ENCODE assay signal across 30 cellular contexts in genomic region chr7:106820321-106821217, GRCh38. TPM values are rescaled to one million over a fixed set of nuclear protein-coding genes. Genes with fewer than 3 reads are reported as not detected.
DNase-seq lines count a peak whose midpoint lies in the region; ATAC-seq and TF ChIP-seq lines count a peak whose summit lies in the region.
"Had no signal": no experiment of that assay in that cellular context is flagged by ENCODE, and none has a peak within 500 bp of the region (broad histone marks: within the 10 kb centered on the region; RNA-seq: fewer than 3 reads in every experiment).

No MANE protein-coding gene starts in this region.

- H3K9me3 ChIP-seq in right cardiac atrium (ENCODE audit: control insufficient read depth, low read length) (no peaks in the 10 kb centered on the region), gastrocnemius medialis (no peaks in the 10 kb centered on the region)
- H3K9me3 ChIP-seq: BE2C, SJCRH30 had no signal

- no peak for TF ChIP-seq CTCF in gastrocnemius medialis (IDR thresholded peaks at IDR 0.05 in 4 of 5, conservative IDR thresholded peaks at IDR 0.05 in 1 of 5)

- H3K27ac Mint-ChIP-seq in activated T-helper 2 cell treated with anti-CD3 and anti-CD28 coated beads, Interferon-gamma antibody, Interleukin-2, Interleukin-4, amounts not matched to agents 10 μg/mL and 5 μg/mL and 100 μg/mL, durations not matched to agents 14 hours and 24 hours and 36 hours, result no peak overlapping the region
- H3K27ac Mint-ChIP-seq: CD14-positive monocyte; CD8-positive, alpha-beta memory T cell; HFFc6; IgD-negative memory B cell had no signal

- in situ Hi-C loops in gastrocnemius medialis (cut with MboI; ENCODE audit: low sequenced_read_pairs in 4 of 4), result no loop called here

- H3K4me3 ChIP-seq in right cardiac atrium (ENCODE audit: low read length) (no peak overlapping the region), gastrocnemius medialis (no peak overlapping the region)
- H3K4me3 ChIP-seq: GM12878, GM23248, SJCRH30 had no signal

- no peaks in the 10 kb centered on the region for H3K36me3 Mint-ChIP-seq in activated T-helper 2 cell treated with anti-CD3 and anti-CD28 coated beads, Interferon-gamma antibody, Interleukin-2, Interleukin-4, amounts not matched to agents 10 μg/mL and 5 μg/mL and 100 μg/mL, durations not matched to agents 14 hours and 24 hours and 36 hours (ENCODE audit: low read depth)
- H3K36me3 Mint-ChIP-seq: CD14-positive monocyte; CD8-positive, alpha-beta memory T cell had no signal

- H3K9me3 Mint-ChIP-seq in activated T-helper 2 cell treated with anti-CD3 and anti-CD28 coated beads, Interferon-gamma antibody, Interleukin-2, Interleukin-4, amounts not matched to agents 10 μg/mL and 5 μg/mL and 100 μg/mL, durations not matched to agents 14 hours and 24 hours and 36 hours, result no peaks in the 10 kb centered on the region
- H3K9me3 Mint-ChIP-seq: CD8-positive, alpha-beta memory T cell; HFFc6; IgD-negative memory B cell had no signal

- H3K27ac ChIP-seq in right cardiac atrium (ENCODE audit: low read length) (no peak overlapping the region), gastrocnemius medialis (no peak overlapping the region)
- H3K27ac ChIP-seq: GM23248, SJCRH30 had no signal

- no peaks in the 10 kb centered on the region for H3K36me3 ChIP-seq in gastrocnemius medialis
- H3K36me3 ChIP-seq: BE2C, SJCRH30 had no signal

- H3K4me3 Mint-ChIP-seq in activated T-helper 2 cell treated with anti-CD3 and anti-CD28 coated beads, Interferon-gamma antibody, Interleukin-2, Interleukin-4, amounts not matched to agents 10 μg/mL and 5 μg/mL and 100 μg/mL, durations not matched to agents 14 hours and 24 hours and 36 hours (ENCODE audit: low read depth), result no peak overlapping the region
- H3K4me3 Mint-ChIP-seq: CD14-positive monocyte; CD8-positive, alpha-beta memory T cell; HFFc6; IgD-negative memory B cell had no signal

- H3K27me3 ChIP-seq in right cardiac atrium (ENCODE audit: control insufficient read depth, insufficient read depth) (no peaks in the 10 kb centered on the region), gastrocnemius medialis (no peaks in the 10 kb centered on the region)
- H3K27me3 ChIP-seq: BE2C, SJCRH30 had no signal

- H3K4me1 ChIP-seq in right cardiac atrium (ENCODE audit: control insufficient read depth, insufficient read depth, low read length) (no peaks in the 10 kb centered on the region), gastrocnemius medialis (no peaks in the 10 kb centered on the region)
- H3K4me1 ChIP-seq: BE2C, SJCRH30 had no signal

- no peak for TF ChIP-seq POLR2A in gastrocnemius medialis (IDR thresholded peaks at IDR 0.05)

- H3K27me3 Mint-ChIP-seq in activated T-helper 2 cell treated with anti-CD3 and anti-CD28 coated beads, Interferon-gamma antibody, Interleukin-2, Interleukin-4, amounts not matched to agents 10 μg/mL and 5 μg/mL and 100 μg/mL, durations not matched to agents 14 hours and 24 hours and 36 hours (ENCODE audit: low read depth), result peaks cover 2% of the 10 kb centered on the region
- H3K27me3 Mint-ChIP-seq: CD8-positive, alpha-beta memory T cell; IgD-negative memory B cell had no signal

- DNase-seq in NCI-H526 (lab: John Stamatoyannopoulos, UW), result peak; percentile 26 to 44
- DNase-seq in dermis blood vessel endothelial cell, result peak; percentile 68
- DNase-seq in kidney tubule cell (ENCODE audit: low spot score), result peak; percentile 26
- no peak for DNase-seq in NCI-H1930 (lab: John Stamatoyannopoulos, UW)
- DNase-seq in activated T-helper 2 cell treated with anti-CD3 and anti-CD28 coated beads, Interferon-gamma antibody, Interleukin-2, Interleukin-4, amounts not matched to agents 10 μg/mL and 5 μg/mL and 100 μg/mL, durations not matched to agents 14 hours and 24 hours and 36 hours (ENCODE audit: low spot score), result no peak
- DNase-seq in right cardiac atrium, result no peak
- no peak for DNase-seq in gastrocnemius medialis
- DNase-seq: BE2C; CD8-positive, alpha-beta memory T cell; DMS 273 treated with DMSO at 0.1 percent for 48 hours; DMS79; EL; GDM1; GM23248; H7; HFFc6; NCI-H1092 treated with DMSO at 0.1 percent for 48 hours; NCI-H1436; NCI-H187; NCI-H2171 treated with DMSO at 0.1 percent for 48 hours; NCI-H345; NCI-H510A treated with DMSO at 0.1 percent for 48 hours; NCI-H774; NK-92 treated with Interleukin-12 subunit alpha and Interleukin-12 subunit beta, amount 100 ng/mL, for 24 hours; PC-3; SJCRH30 had no signal

- intact Hi-C loops in activated T-helper 2 cell treated with anti-CD3 and anti-CD28 coated beads, Interferon-gamma antibody, Interleukin-2, Interleukin-4, amounts not matched to agents 10 μg/mL and 5 μg/mL and 100 μg/mL, durations not matched to agents 14 hours and 24 hours and 36 hours (cut with micrococcal nuclease), result no loop called here
- intact Hi-C loops in right cardiac atrium (cut with DNase I), result no loop called here
- intact Hi-C loops in gastrocnemius medialis (cut with DNase I; ENCODE audit: low total_unique reads), result no loop called here

- no peak for ATAC-seq in right cardiac atrium
- ATAC-seq in gastrocnemius medialis, result no peak
- ATAC-seq: GM12878, PC-3, SK-N-SH treated with all-trans-retinoic acid at 6 μM for 48 hours had no signal

- WGBS in right cardiac atrium, result 84% methylated on average over 4 of the region's 4 CpGs

- no peaks in the 10 kb centered on the region for H3K4me1 Mint-ChIP-seq in activated T-helper 2 cell treated with anti-CD3 and anti-CD28 coated beads, Interferon-gamma antibody, Interleukin-2, Interleukin-4, amounts not matched to agents 10 μg/mL and 5 μg/mL and 100 μg/mL, durations not matched to agents 14 hours and 24 hours and 36 hours (ENCODE audit: low read depth)
- H3K4me1 Mint-ChIP-seq: CD14-positive monocyte; CD8-positive, alpha-beta memory T cell; IgD-negative memory B cell had no signal

RNA-seq across cellular contexts. Expression of gene PIK3CG, which starts 44.5 kb away (rescaled TPM):
- total RNA-seq in dermis blood vessel endothelial cell, result 4.1 and 6.6 TPM in 2 replicates
- total RNA-seq in activated T-helper 2 cell treated with anti-CD3 and anti-CD28 coated beads, Interferon-gamma antibody, Interleukin-2, Interleukin-4, amounts not matched to agents 10 μg/mL and 5 μg/mL and 100 μg/mL, durations not matched to agents 14 hours and 24 hours and 36 hours, result 36.6 and 36.7 TPM in 2 replicates
- 1 to 10 TPM; 1.8 to 3.3 (median 2.4) TPM for total RNA-seq in right cardiac atrium
- 0.14 TPM for polyA plus RNA-seq in right cardiac atrium
- total RNA-seq in gastrocnemius medialis, result 1 to 10 TPM in 1 of 4 donors, under 1 TPM in 3; 0.51 to 1.4 (median 0.83) TPM
- total RNA-seq: GM23248, HFFc6, PC-3, SJCRH30 had no signal
- polyA plus RNA-seq: GM23248 had no signal

Comparison
In these comparisons a context has a peak if more than half of its experiments do, and no peak if none do; other contexts are left out.
1. DNase-seq: peak in NCI-H526 (2 of 2), dermis blood vessel endothelial cell (single experiment) and kidney tubule cell (single experiment); none in NCI-H1930 (0 of 2), activated T-helper 2 cell treated with anti-CD3 and anti-CD28 coated beads, Interferon-gamma antibody, Interleukin-2, Interleukin-4, amounts not matched to agents 10 μg/mL and 5 μg/mL and 100 μg/mL, durations not matched to agents 14 hours and 24 hours and 36 hours (single experiment), right cardiac atrium (0 of 3) and gastrocnemius medialis (0 of 2).